In the genomic region with DNA sequence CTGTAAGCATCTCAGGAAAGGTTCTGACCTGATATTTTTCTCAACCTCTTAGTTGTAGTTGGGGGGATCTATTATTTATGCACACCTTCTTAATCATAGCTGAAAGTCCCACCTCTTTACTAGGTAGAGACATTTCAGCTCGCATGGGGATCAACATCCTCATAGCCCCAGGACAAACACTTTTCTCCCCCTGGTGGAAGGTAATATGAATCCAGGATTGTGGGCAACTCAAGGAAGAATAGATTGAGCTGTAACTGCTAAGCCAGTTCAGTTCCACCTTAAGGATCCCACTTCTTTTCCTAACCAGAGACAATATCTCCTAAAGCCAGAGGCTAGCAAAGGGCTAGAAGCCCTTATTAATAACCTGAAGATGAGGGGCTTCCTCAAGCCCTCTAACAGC, we compare ENCODE assay signal across 17 cellular contexts. TPM values are rescaled to one million over a fixed set of nuclear protein-coding genes. Genes with fewer than 3 reads are reported as not detected.
DNase-seq lines count a peak whose midpoint lies in the region; TF ChIP-seq lines count a peak whose summit lies in the region.
"Had no signal": no experiment of that assay in that cellular context is flagged by ENCODE, and none has a peak within 500 bp of the region (broad histone marks: within the 10 kb centered on the region; RNA-seq: fewer than 3 reads in every experiment).

No MANE protein-coding gene starts in this region.

- no peak for TF ChIP-seq EP300 in ovary (IDR thresholded peaks at IDR 0.05)

- H3K36me3 ChIP-seq in brain microvascular endothelial cell (replicated peaks) (no peaks in the 10 kb centered on the region), SJCRH30 (no peaks in the 10 kb centered on the region), ovary (no peaks in the 10 kb centered on the region)
- H3K36me3 ChIP-seq: suprapubic skin, vagina had no signal

- in situ Hi-C loops in brain microvascular endothelial cell (cut with HindIII; ENCODE audit: low pct_ligation_motif_present, low sequenced_read_pairs), result no loop called here
- in situ Hi-C loops in KBM-7 (cut with MboI; ENCODE audit: low pct_unique_long_range_greater_than_20kb, low sequenced_read_pairs), result no loop called here

- 53 to 79% (median 64%) methylated on average over 1 of the region's 1 CpG for WGBS in ovary, 3 donors

- H3K4me3 ChIP-seq in brain microvascular endothelial cell (ENCODE audit: low read depth, low read length) (no peak overlapping the region), SJCRH30 (no peak overlapping the region), ovary (no peak overlapping the region)
- H3K4me3 ChIP-seq: hepatocyte, suprapubic skin, vagina had no signal

- TF ChIP-seq POLR2A in ovary (IDR thresholded peaks at IDR 0.05), result no peak

- DNase-seq in NCI-H82 (lab: John Stamatoyannopoulos, UW), result peak; percentile 47
- no peak for DNase-seq in NCI-H82 treated with DMSO at 0.1 percent for 48 hours (lab: John Stamatoyannopoulos, UW; ENCODE audit: unreplicated experiment)
- peak; percentile 5 for DNase-seq in HT-29 (ENCODE audit: low spot score)
- no peak for DNase-seq in brain microvascular endothelial cell
- DNase-seq in mesenteric fat pad (ENCODE audit: low spot score), result peak; percentile 2
- no peak for DNase-seq in SJCRH30
- no peak for DNase-seq in ovary
- DNase-seq in KBM-7, result no peak
- DNase-seq: activated CD4-positive, alpha-beta T cell treated with anti-CD3 and anti-CD28 coated beads, Interleukin-2, amount 50 U/mL, for 48 hours; activated naive CD4-positive, alpha-beta T cell; activated T-cell treated with anti-CD3 and anti-CD28 coated beads, Interleukin-2, amount 50 U/mL, for 1 hour; effector memory CD8-positive, alpha-beta T cell; NCI-H187; T-helper 1 cell had no signal

- H3K27me3 ChIP-seq in brain microvascular endothelial cell (replicated peaks) (no peaks in the 10 kb centered on the region), SJCRH30 (no peaks in the 10 kb centered on the region), ovary (no peaks in the 10 kb centered on the region)
- H3K27me3 ChIP-seq: hepatocyte, suprapubic skin, vagina had no signal

- TF ChIP-seq CTCF in brain microvascular endothelial cell (IDR thresholded peaks at IDR 0.05; ENCODE audit: low read depth, low read length, missing control alignments) (peak; percentile 28), ovary (IDR thresholded peaks at IDR 0.05) (no peak)

- intact Hi-C loops in ovary (cut with DNase I), result no loop called here

- H3K4me1 ChIP-seq in SJCRH30 (no peaks in the 10 kb centered on the region), ovary (ENCODE audit: insufficient read depth) (no peaks in the 10 kb centered on the region)
- H3K4me1 ChIP-seq: suprapubic skin, vagina had no signal

- H3K27ac ChIP-seq in brain microvascular endothelial cell (no peak overlapping the region), SJCRH30 (no peak overlapping the region), ovary (no peak overlapping the region)
- H3K27ac ChIP-seq: hepatocyte, suprapubic skin, vagina had no signal

- no peaks in the 10 kb centered on the region for H3K9me3 ChIP-seq in SJCRH30 (replicated peaks)
- H3K9me3 ChIP-seq in ovary, result peaks cover 0 to 5% of the 10 kb centered on the region in 2 donors

RNA-seq across cellular contexts. Expression of a gene that starts 25.4 kb away (rescaled TPM):
- total RNA-seq in HT-29 (2014; rRNA removed; shearing (Covaris generic)), result 16.9 and 24.3 TPM in 2 replicates
- total RNA-seq in mesenteric fat pad (12.4 TPM), ovary (10 to 100 TPM; 10.8 to 19.2 (median 13.7) TPM)
- 18.1 and 18.4 TPM in 2 replicates for total RNA-seq in SJCRH30 (2014; rRNA removed; shearing (Covaris generic))
- polyA plus RNA-seq in ovary, result 10 to 100 TPM; 13.1 to 24.0 TPM

RNA-seq across cellular contexts. Expression of a gene that starts 33.5 kb away (rescaled TPM):
- 21.6 and 25.7 TPM in 2 replicates for total RNA-seq in HT-29 (2014; rRNA removed; shearing (Covaris generic))
- 12.7 TPM for total RNA-seq in mesenteric fat pad
- total RNA-seq in SJCRH30 (2014; rRNA removed; shearing (Covaris generic)), result 22.8 and 23.5 TPM in 2 replicates
- total RNA-seq in ovary, result 1 to 10 TPM; 7.1 to 9.8 (median 9.0) TPM
- 1 to 10 TPM; 7.6 to 9.4 TPM for polyA plus RNA-seq in ovary

RNA-seq across cellular contexts. Expression of a gene that starts 33.7 kb away (rescaled TPM):
- 6.1 and 7.0 TPM in 2 replicates for total RNA-seq in HT-29 (2014; rRNA removed; shearing (Covaris generic))
- total RNA-seq in mesenteric fat pad (27.5 TPM), ovary (10 to 100 TPM; 16.0 to 31.2 (median 23.5) TPM)
- 15.2 and 17.7 TPM in 2 replicates for total RNA-seq in SJCRH30 (2014; rRNA removed; shearing (Covaris generic))
- polyA plus RNA-seq in ovary, result 10 to 100 TPM in 1 of 2 donors, 1 to 10 TPM in 1; 8.7 to 17.3 TPM

Comparison
In these comparisons a context has a peak if more than half of its experiments do, and no peak if none do; other contexts are left out.
1. DNase-seq: peak in NCI-H82 (single experiment), HT-29 (single experiment) and mesenteric fat pad (single experiment); none in NCI-H82 treated with DMSO at 0.1 percent for 48 hours (single experiment), brain microvascular endothelial cell (single experiment), SJCRH30 (0 of 2), ovary (0 of 5) and KBM-7 (single experiment).